In the genomic region with DNA sequence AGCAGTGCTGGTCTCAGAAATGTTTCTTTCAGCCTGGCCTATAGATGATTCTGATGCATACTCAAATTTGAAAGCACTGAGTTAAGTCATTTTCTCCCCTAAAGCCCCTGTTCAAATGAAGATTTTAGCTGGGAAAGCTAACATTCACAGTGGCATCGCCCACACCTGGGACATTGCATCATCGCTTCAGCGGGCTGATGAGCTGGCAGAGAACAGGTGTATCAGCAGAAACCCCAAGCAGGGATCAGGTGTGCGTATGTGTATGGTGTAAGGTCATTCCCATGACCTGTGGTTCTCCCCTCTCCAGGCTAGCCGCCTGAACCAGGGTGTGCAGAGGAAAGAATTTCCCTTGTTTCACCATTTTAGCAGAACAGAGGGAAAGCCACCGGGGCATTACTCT, we compare ENCODE assay signal across 24 cellular contexts. TPM values are rescaled to one million over a fixed set of nuclear protein-coding genes. Genes with fewer than 3 reads are reported as not detected.
DNase-seq lines count a peak whose midpoint lies in the region; ATAC-seq, FAIRE-seq and TF ChIP-seq lines count a peak whose summit lies in the region.
"Had no signal": no experiment of that assay in that cellular context is flagged by ENCODE, and none has a peak within 500 bp of the region (broad histone marks: within the 10 kb centered on the region; RNA-seq: fewer than 3 reads in every experiment).

No MANE protein-coding gene starts in this region.

- TF ChIP-seq CTCF in IMR-90 (conservative IDR thresholded peaks at IDR 0.05; ENCODE audit: low read depth, low read length) (no peak), K562 (IDR thresholded peaks at IDR 0.05 in 2 of 3, conservative IDR thresholded peaks at IDR 0.05 in 1 of 3; ENCODE audit: insufficient read depth in 2 of 3, low read depth in 1 of 3, low read length in 3 of 3) (no peak), WTC11 (IDR thresholded peaks at IDR 0.05) (no peak)

- peaks cover 64% of the 10 kb centered on the region for H4K20me1 ChIP-seq in IMR-90 (ENCODE audit: insufficient read depth, low read length)
- no peaks in the 10 kb centered on the region for H4K20me1 ChIP-seq in K562 (replicated peaks; ENCODE audit: control insufficient read depth, insufficient read depth, low read length)

- H3K9me3 ChIP-seq in IMR-90 (ENCODE audit: control insufficient read depth, insufficient read depth, low read length) (no peaks in the 10 kb centered on the region), K562 (replicated peaks; ENCODE audit: control insufficient read depth, insufficient read depth, low read depth, low read length) (no peaks in the 10 kb centered on the region), trophoblast cell (ENCODE audit: insufficient read depth, low read depth, low read length) (no peaks in the 10 kb centered on the region)

- no peak overlapping the region for H3K56ac ChIP-seq in IMR-90 (ENCODE audit: extremely low read depth, insufficient read depth, low read length)

- 100% methylated on average over 3 of the region's 6 CpGs; no CpG with 5 or more reads in 1 of the 2 experiments for WGBS in IMR-90 (ENCODE audit: extremely low coverage in 2 of 2, insufficient read length in 1 of 2), 2 experiments
- 82% methylated on average over 6 of the region's 6 CpGs for WGBS in K562 (ENCODE audit: insufficient coverage, low coverage, missing lambda C conversion rate)
- no CpG with 5 or more reads among the region's 6 CpGs for WGBS in trophoblast cell (ENCODE audit: extremely low coverage, insufficient coverage, insufficient read length)

- H2BK12ac ChIP-seq in trophoblast cell (ENCODE audit: low read length): no peak overlapping the region

- no peak for DNase-seq in activated naive CD8-positive, alpha-beta T cell treated with anti-CD3 and anti-CD28 coated beads, Interleukin-2, amount 10 ng/mL, durations not matched to agents 7 days and 5 days
- no peak for DNase-seq in activated naive CD8-positive, alpha-beta T cell treated with anti-CD3 and anti-CD28 coated beads for 36 hours
- DNase-seq in IMR-90: no peak
- no peak for DNase-seq in K562 (ENCODE audit: extremely low read depth in 1 of 4, low spot score in 3 of 4)
- no peak for DNase-seq in trophoblast cell
- DNase-seq in NCI-H187 treated with DMSO at 0.1 percent for 48 hours (lab: John Stamatoyannopoulos, UW): no peak
- no peak for DNase-seq in WTC11 (ENCODE audit: low spot score)
- no peak for DNase-seq in dermis blood vessel endothelial cell
- DNase-seq: activated CD4-positive, CD25-positive, alpha-beta regulatory T cell; activated T-cell treated with anti-CD3 and anti-CD28 coated beads, Interleukin-2, amount 50 U/mL, for 48 hours; amygdala; DMS 273 treated with DMSO at 0.1 percent for 48 hours; effector CD8-positive, alpha-beta T cell; NCI-H1092; NCI-H187; NCI-H69; SHP77; stimulated activated CD4-positive, alpha-beta T cell treated with anti-CD3 and anti-CD28 coated beads, Interleukin-4, amount 100 ng/mL, for 4 hours; stimulated activated naive B cell treated with anti-CD40 and anti-IgM and Interleukin-4, amounts not matched to agents 10 μg/mL and 1 μg/mL and 100 μg/mL, for 72 hours; T1000 had no signal

- TF ChIP-seq POLR2A in IMR-90 (IDR thresholded peaks at IDR 0.05; ENCODE audit: low read depth, low read length) (no peak), K562 (conservative IDR thresholded peaks at IDR 0.05) (no peak)

- H2BK5ac ChIP-seq in IMR-90 (ENCODE audit: low read depth, low read length, poor library complexity, severe bottlenecking) (no peak overlapping the region), trophoblast cell (ENCODE audit: low read depth, low read length, poor library complexity) (no peak overlapping the region)

- CTCF ChIA-PET in IMR-90 (lab: Yijun Ruan, JAX) (no interaction called here), K562 (lab: Yijun Ruan, JAX; ENCODE audit: low intra/inter-chr PET ratio) (no interaction called here), WTC11 (lab: Charles Lee) (interaction anchor here (0.6 to 2.1 kb wide), 4 partner anchors 10 to 58 kb away, joined by 3 to 6 read pairs (median 3); no protein-coding TSS in a partner anchor)

- H3K27ac Mint-ChIP-seq in activated naive CD8-positive, alpha-beta T cell treated with anti-CD3 and anti-CD28 coated beads, Interleukin-2, amount 10 ng/mL, durations not matched to agents 7 days and 5 days: peak overlapping the region; percentile 63
- no peak overlapping the region for H3K27ac Mint-ChIP-seq in activated naive CD8-positive, alpha-beta T cell treated with anti-CD3 and anti-CD28 coated beads for 36 hours
- H3K27ac Mint-ChIP-seq in WTC11: no peak overlapping the region
- H3K27ac Mint-ChIP-seq: stimulated activated naive B cell treated with anti-CD40 and anti-IgM and Interleukin-4, amounts not matched to agents 10 μg/mL and 1 μg/mL and 100 μg/mL, for 72 hours had no signal

- H4K12ac ChIP-seq in trophoblast cell (ENCODE audit: low read depth, low read length): no peak overlapping the region

- peaks cover 23% of the 10 kb centered on the region for H3K36me3 Mint-ChIP-seq in activated naive CD8-positive, alpha-beta T cell treated with anti-CD3 and anti-CD28 coated beads, Interleukin-2, amount 10 ng/mL, durations not matched to agents 7 days and 5 days
- H3K36me3 Mint-ChIP-seq in activated naive CD8-positive, alpha-beta T cell treated with anti-CD3 and anti-CD28 coated beads for 36 hours: peaks cover 3% of the 10 kb centered on the region
- no peaks in the 10 kb centered on the region for H3K36me3 Mint-ChIP-seq in WTC11
- H3K36me3 Mint-ChIP-seq: stimulated activated naive B cell treated with anti-CD40 and anti-IgM and Interleukin-4, amounts not matched to agents 10 μg/mL and 1 μg/mL and 100 μg/mL, for 72 hours had no signal

- H3K14ac ChIP-seq in IMR-90 (replicated peaks; ENCODE audit: low read depth, low read length): no peak overlapping the region
- H3K14ac ChIP-seq in trophoblast cell (ENCODE audit: low read length): no peak overlapping the region

- no peaks in the 10 kb centered on the region for H3K79me2 ChIP-seq in K562 (ENCODE audit: control insufficient read depth, insufficient read depth, low read length)
- H3K79me2 ChIP-seq in trophoblast cell (ENCODE audit: control insufficient read depth, insufficient read depth, low read length, poor library complexity): peaks cover 2% of the 10 kb centered on the region

- H3K4me3 ChIP-seq in IMR-90 (ENCODE audit: insufficient read depth, low read depth, low read length) (no peak overlapping the region), K562 (no peak overlapping the region), trophoblast cell (ENCODE audit: low read depth, low read length) (no peak overlapping the region)

- dilution Hi-C loops in IMR-90 (cut with HindIII; ENCODE audit: low sequenced_read_pairs, unreplicated experiment): no loop called here

- in situ Hi-C loops in IMR-90 (cut with MboI; ENCODE audit: low sequenced_read_pairs): loop anchor here (25.0 kb wide), 1 partner anchor 341 kb away; no protein-coding TSS in a partner anchor
- in situ Hi-C loops in K562 (cut with MboI): no loop called here

- intact Hi-C loops in IMR-90 (cut with micrococcal nuclease) (loop anchor here (5.0 kb wide), 1 partner anchor 721 kb away; no protein-coding TSS in a partner anchor), K562 (cut with micrococcal nuclease) (no loop called here)

- no peaks in the 10 kb centered on the region for H3K27me3 Mint-ChIP-seq in activated naive CD8-positive, alpha-beta T cell treated with anti-CD3 and anti-CD28 coated beads, Interleukin-2, amount 10 ng/mL, durations not matched to agents 7 days and 5 days
- H3K27me3 Mint-ChIP-seq in activated naive CD8-positive, alpha-beta T cell treated with anti-CD3 and anti-CD28 coated beads for 36 hours: no peaks in the 10 kb centered on the region
- H3K27me3 Mint-ChIP-seq in WTC11 (ENCODE audit: low read depth): no peaks in the 10 kb centered on the region

- TF ChIP-seq RAD21 in IMR-90 (IDR thresholded peaks at IDR 0.05; ENCODE audit: low read length) (no peak), K562 (CRISPR knock-in tag; conservative IDR thresholded peaks at IDR 0.05 in 1 of 2, IDR thresholded peaks at IDR 0.05 in 1 of 2) (no peak)

- H3K4me1 ChIP-seq in IMR-90 (ENCODE audit: control insufficient read depth, insufficient read depth, low read length) (no peaks in the 10 kb centered on the region), K562 (replicated peaks in 1 of 2; ENCODE audit: control insufficient read depth in 2 of 2, insufficient read depth in 2 of 2, low read length in 2 of 2) (peaks cover 0 to 4% of the 10 kb centered on the region in 2 experiments; a peak in 1 of 5 replicates), trophoblast cell (ENCODE audit: control insufficient read depth in 1 of 2, insufficient read depth in 2 of 2, low read length in 2 of 2) (no peaks in the 10 kb centered on the region)

- no peak overlapping the region for H2AK9ac ChIP-seq in IMR-90 (replicated peaks; ENCODE audit: low read depth, low read length, poor library complexity)

- peaks cover 63% of the 10 kb centered on the region for H3K4me1 Mint-ChIP-seq in activated naive CD8-positive, alpha-beta T cell treated with anti-CD3 and anti-CD28 coated beads, Interleukin-2, amount 10 ng/mL, durations not matched to agents 7 days and 5 days
- peaks cover 54% of the 10 kb centered on the region for H3K4me1 Mint-ChIP-seq in activated naive CD8-positive, alpha-beta T cell treated with anti-CD3 and anti-CD28 coated beads for 36 hours
- H3K4me1 Mint-ChIP-seq in WTC11: peaks cover 28% of the 10 kb centered on the region

- H3K4ac ChIP-seq in IMR-90 (ENCODE audit: low read depth, low read length) (no peak overlapping the region), trophoblast cell (ENCODE audit: low read depth, low read length) (peak overlapping the region; percentile 41)

- H3K4me3 Mint-ChIP-seq in activated naive CD8-positive, alpha-beta T cell treated with anti-CD3 and anti-CD28 coated beads, Interleukin-2, amount 10 ng/mL, durations not matched to agents 7 days and 5 days: no peak overlapping the region
- H3K4me3 Mint-ChIP-seq in activated naive CD8-positive, alpha-beta T cell treated with anti-CD3 and anti-CD28 coated beads for 36 hours: no peak overlapping the region
- H3K4me3 Mint-ChIP-seq in WTC11: no peak overlapping the region
- H3K4me3 Mint-ChIP-seq: stimulated activated naive B cell treated with anti-CD40 and anti-IgM and Interleukin-4, amounts not matched to agents 10 μg/mL and 1 μg/mL and 100 μg/mL, for 72 hours had no signal

- no peak overlapping the region for H2BK15ac ChIP-seq in IMR-90 (ENCODE audit: low read depth, low read length)

- peaks cover 2% of the 10 kb centered on the region for H3K9me3 Mint-ChIP-seq in activated naive CD8-positive, alpha-beta T cell treated with anti-CD3 and anti-CD28 coated beads, Interleukin-2, amount 10 ng/mL, durations not matched to agents 7 days and 5 days
- H3K9me3 Mint-ChIP-seq in activated naive CD8-positive, alpha-beta T cell treated with anti-CD3 and anti-CD28 coated beads for 36 hours: no peaks in the 10 kb centered on the region
- peaks cover 1% of the 10 kb centered on the region for H3K9me3 Mint-ChIP-seq in WTC11
- H3K9me3 Mint-ChIP-seq: stimulated activated naive B cell treated with anti-CD40 and anti-IgM and Interleukin-4, amounts not matched to agents 10 μg/mL and 1 μg/mL and 100 μg/mL, for 72 hours had no signal

- H2AFZ ChIP-seq in IMR-90 (replicated peaks; ENCODE audit: low read length, poor library complexity) (no peak overlapping the region), K562 (ENCODE audit: low read depth, low read length) (no peak overlapping the region), trophoblast cell (ENCODE audit: insufficient read depth, low read length, poor library complexity) (no peak overlapping the region)

- no peaks in the 10 kb centered on the region for H3K27me3 ChIP-seq in IMR-90 (ENCODE audit: control insufficient read depth, insufficient read depth, low read length)
- H3K27me3 ChIP-seq in K562 (ENCODE audit: control insufficient read depth in 2 of 2, insufficient read depth in 2 of 2, low read length in 2 of 2): no peaks in the 10 kb centered on the region
- H3K27me3 ChIP-seq in trophoblast cell (ENCODE audit: insufficient read depth, low read length): no peaks in the 10 kb centered on the region

- no peak overlapping the region for H4K5ac ChIP-seq in IMR-90 (ENCODE audit: low read depth, low read length)

- no peak overlapping the region for H2BK20ac ChIP-seq in IMR-90 (ENCODE audit: low read depth, low read length)

- H3K23ac ChIP-seq in IMR-90 (ENCODE audit: low read depth, low read length) (no peak overlapping the region), trophoblast cell (ENCODE audit: low read length) (no peak overlapping the region)

- H3K4me2 ChIP-seq in IMR-90 (ENCODE audit: low read depth, low read length) (no peak overlapping the region), K562 (ENCODE audit: insufficient read depth, low read length) (no peak overlapping the region), trophoblast cell (ENCODE audit: low read length) (no peak overlapping the region)

- ATAC-seq in activated naive CD8-positive, alpha-beta T cell treated with anti-CD3 and anti-CD28 coated beads, Interleukin-2, amount 10 ng/mL, durations not matched to agents 7 days and 5 days (ENCODE audit: low read depth): no peak
- ATAC-seq in IMR-90 (ENCODE audit: low read depth) (no peak), K562 (no peak), WTC11 (no peak)
- ATAC-seq: stimulated activated naive B cell treated with anti-CD40 and anti-IgM and Interleukin-4, amounts not matched to agents 10 μg/mL and 1 μg/mL and 100 μg/mL, for 72 hours had no signal

- H3K9ac ChIP-seq in IMR-90 (ENCODE audit: low read depth, low read length) (no peak overlapping the region), K562 (ENCODE audit: insufficient read depth in 1 of 2, low read depth in 2 of 2, low read length in 2 of 2) (no peak overlapping the region), trophoblast cell (ENCODE audit: low read length) (no peak overlapping the region)

- no peak overlapping the region for H3K18ac ChIP-seq in IMR-90 (ENCODE audit: low read depth, low read length)
- H3K18ac ChIP-seq in trophoblast cell (ENCODE audit: low read length): no peak overlapping the region

- FAIRE-seq in K562 (lab: Jason Lieb, UNC): no peak
- FAIRE-seq: colon, GM12892, HTR-8/SVneo had no signal

- no TSS peak for BruUV-seq in IMR-90 (replicated peaks; lab: Mats Ljungman, UMichigan)
- BruUV-seq in K562 (replicated peaks; lab: Mats Ljungman, UMichigan): no TSS peak

- H2AK5ac ChIP-seq in IMR-90 (ENCODE audit: low read depth, low read length): no peak overlapping the region
- H2AK5ac ChIP-seq in trophoblast cell (ENCODE audit: low read length): no peak overlapping the region

- H3K79me1 ChIP-seq in IMR-90 (ENCODE audit: low read depth in 1 of 2, low read length in 2 of 2) (peaks cover 50 to 97% of the 10 kb centered on the region in 2 experiments; a peak in 3 of 4 replicates), trophoblast cell (ENCODE audit: low read length) (no peaks in the 10 kb centered on the region)

- H3K27ac ChIP-seq in IMR-90 (ENCODE audit: insufficient read depth, low read length) (no peak overlapping the region), K562 (ENCODE audit: extremely low read depth, low read depth, low read length) (no peak overlapping the region), trophoblast cell (ENCODE audit: low read depth, low read length) (no peak overlapping the region)
- H3K27ac ChIP-seq: C4-2B had no signal

- H4K8ac ChIP-seq in IMR-90 (ENCODE audit: low read depth in 2 of 2, low read length in 2 of 2) (no peak overlapping the region), trophoblast cell (ENCODE audit: low read depth, low read length) (no peak overlapping the region)

- POLR2A ChIA-PET in activated naive CD8-positive, alpha-beta T cell treated with anti-CD3 and anti-CD28 coated beads, Interleukin-2, amount 10 ng/mL, durations not matched to agents 7 days and 5 days (lab: Charles Lee): interaction anchor here (0.6 kb wide), 1 partner anchor 786 kb away, joined by 3 read pairs; no protein-coding TSS in a partner anchor
- POLR2A ChIA-PET in IMR-90 (lab: Charles Lee; ENCODE audit: unreplicated experiment) (no interaction called here), K562 (lab: Yijun Ruan, JAX) (interaction anchor here (0.8 to 2.4 kb wide), 4 partner anchors 9 to 288 kb away, joined by 3 to 9 read pairs (median 4); no protein-coding TSS in a partner anchor), WTC11 (lab: Charles Lee) (no interaction called here)

- TF ChIP-seq EP300 in K562 (IDR thresholded peaks at IDR 0.05; ENCODE audit: low read length): no peak

- H3K36me3 ChIP-seq in IMR-90 (ENCODE audit: control insufficient read depth, insufficient read depth, low read length) (peaks cover 86% of the 10 kb centered on the region), K562 (ENCODE audit: control insufficient read depth, insufficient read depth, low read length) (no peaks in the 10 kb centered on the region; the same call in 2 of the 3 replicates), trophoblast cell (ENCODE audit: control insufficient read depth in 1 of 2, insufficient read depth in 2 of 2, low read length in 2 of 2) (peaks cover 62 to 84% of the 10 kb centered on the region in 2 experiments)

- H4K91ac ChIP-seq in IMR-90 (ENCODE audit: insufficient read depth, low read depth, low read length) (no peak overlapping the region), trophoblast cell (ENCODE audit: low read depth, low read length) (no peak overlapping the region)

- H3K9me1 ChIP-seq in IMR-90 (ENCODE audit: insufficient read depth, low read length) (peaks cover 25% of the 10 kb centered on the region; the same call in 1 of the 2 replicates), K562 (ENCODE audit: control insufficient read depth, insufficient read depth, low read length) (no peaks in the 10 kb centered on the region)

- H2BK120ac ChIP-seq in IMR-90 (ENCODE audit: low read depth, low read length) (no peak overlapping the region), trophoblast cell (ENCODE audit: insufficient read depth, low read length, poor library complexity) (no peak overlapping the region)

RNA-seq across cellular contexts. Expression of a gene that starts 56.3 kb away (rescaled TPM):
- total RNA-seq in activated naive CD8-positive, alpha-beta T cell treated with anti-CD3 and anti-CD28 coated beads, Interleukin-2, amount 10 ng/mL, durations not matched to agents 7 days and 5 days: 10 to 100 TPM; 11.7 to 13.1 TPM
- total RNA-seq in activated naive CD8-positive, alpha-beta T cell treated with anti-CD3 and anti-CD28 coated beads for 36 hours: 1 to 10 TPM in 1 of 2 experiments, under 1 TPM in 1; 0.78 to 1.5 TPM
- total RNA-seq in IMR-90 (2012; rRNA removed) (21.9 and 40.7 TPM in 2 replicates), K562 (2014; rRNA removed) (1.8 and 4.3 TPM in 2 replicates), K562 (2014; rRNA removed; fragmentation: Illumina TruSeq; extraction: Trizol) (2.6 and 4.1 TPM in 2 replicates), K562 (2015; rRNA removed; fragmentation: Illumina TruSeq; extraction: Trizol) (5.3 and 5.6 TPM in 2 replicates), K562 (2021) (9.9 and 11.2 TPM in 2 replicates), WTC11 (2021) (4.5 to 8.5 TPM (median 4.7 TPM) in 3 replicates), dermis blood vessel endothelial cell (283 and 362 TPM in 2 replicates)
- polyA plus RNA-seq in IMR-90 (2012; rRNA removed) (103 and 120 TPM in 2 replicates), K562 (2011; rRNA removed) (4.1 and 14.1 TPM in 2 replicates), K562 (2014; fragmentation: Illumina TruSeq; extraction: Trizol) (4.6 and 6.2 TPM in 2 replicates), K562 (2014; fragmentation: Nextera tagmentation; extraction: Ambion mirVana) (under 1 TPM; 0.25 to 0.56 TPM), K562 (2014; rRNA removed) (2.9 and 3.6 TPM in 2 replicates)
- 117 and 156 TPM in 2 replicates for polyA plus RNA-seq in IMR-90 (2012; cell fraction: cytosol; rRNA removed)
- polyA plus RNA-seq in IMR-90 (2012; cell fraction: nucleus; rRNA removed; ENCODE audit: low replicate concordance): 108 and 158 TPM in 2 replicates
- 16.7 and 39.1 TPM in 2 replicates for total RNA-seq in K562 (2011; cell fraction: chromatin; rRNA removed; ENCODE audit: low replicate concordance)
- total RNA-seq in K562 (2011; cell fraction: nucleolus; rRNA removed): 11.2 and 15.0 TPM in 2 replicates
- total RNA-seq in K562 (2011; cell fraction: nucleoplasm; rRNA removed): 13.9 and 14.0 TPM in 2 replicates
- 3.4 and 4.8 TPM in 2 replicates for polyA plus RNA-seq in K562 (2011; cell fraction: cytosol; rRNA removed)
- 15.8 and 17.6 TPM in 2 replicates for polyA plus RNA-seq in K562 (2011; cell fraction: nucleus; rRNA removed)
- polyA plus RNA-seq in K562 (2012): 13.3 and 35.0 TPM in 2 replicates
- polyA minus RNA-seq in K562 (2011; rRNA and poly(A)+ RNA removed): 6.0 and 12.7 TPM in 2 replicates
- 6.8 and 16.1 TPM in 2 replicates for polyA minus RNA-seq in K562 (2011; cell fraction: cytosol; rRNA and poly(A)+ RNA removed)
- 14.5 and 17.2 TPM in 2 replicates for polyA minus RNA-seq in K562 (2011; cell fraction: nucleus; rRNA and poly(A)+ RNA removed)
- polyA plus RNA-seq in trophoblast cell (2013): 1,165 and 1,253 TPM in 2 replicates

Comparison
In these comparisons a context has a peak if more than half of its experiments do, and no peak if none do; other contexts are left out.
1. POLR2A ChIA-PET loops: an anchor here in activated naive CD8-positive, alpha-beta T cell treated with anti-CD3 and anti-CD28 coated beads, Interleukin-2, amount 10 ng/mL, durations not matched to agents 7 days and 5 days (0.6 kb wide) and K562 (0.8 to 2.4 kb wide); none called in IMR-90 and WTC11.